In genomic region chr1:115668579-115668978, GRCh38 we compare ENCODE assay signal across 15 cellular contexts. TPM values are rescaled to one million over a fixed set of nuclear protein-coding genes. Genes with fewer than 3 reads are reported as not detected.
A peak's percentile ranks its signal among the peaks of the same experiment; 100 is the strongest.
DNase-seq lines count a peak whose midpoint lies in the region; ATAC-seq and TF ChIP-seq lines count a peak whose summit lies in the region.
"Had no signal": no experiment of that assay in that cellular context is flagged by ENCODE, and none has a peak within 500 bp of the region (broad histone marks: within the 10 kb centered on the region; RNA-seq: fewer than 3 reads in every experiment).

No MANE protein-coding gene starts in this region.

- peaks cover 64% of the 10 kb centered on the region for H3K4me1 ChIP-seq in PC-3 (ENCODE audit: insufficient read depth, low read length)

- BruUV-seq in PC-3 (replicated peaks; lab: Mats Ljungman, UMichigan), result no TSS peak

- TF ChIP-seq CTCF in PC-3 (conservative IDR thresholded peaks at IDR 0.05; ENCODE audit: low read depth, low read length) (no peak), astrocyte of the spinal cord (IDR thresholded peaks at IDR 0.05; ENCODE audit: low read depth, low read length) (no peak)

- CTCF ChIA-PET in PC-3 (lab: Charles Lee), result interaction anchor here (0.9 to 1.8 kb wide), 2 partner anchors 38 to 60 kb away, joined by 6 read pairs; no protein-coding TSS in a partner anchor

- ATAC-seq in PC-3, result peak; percentile 10
- no peak for ATAC-seq in stimulated activated naive B cell treated with anti-CD40 and anti-IgM and Interleukin-4, amounts not matched to agents 10 μg/mL and 1 μg/mL and 100 μg/mL, for 72 hours (replicated peaks)
- ATAC-seq in HG02798 (IDR thresholded peaks at IDR 0.05; ENCODE audit: poor library complexity, unreplicated experiment), result no peak

- no peaks in the 10 kb centered on the region for H3K27me3 Mint-ChIP-seq in stimulated activated naive B cell treated with anti-CD40 and anti-IgM and Interleukin-4, amounts not matched to agents 10 μg/mL and 1 μg/mL and 100 μg/mL, for 72 hours

- intact Hi-C loops in PC-3 (cut with micrococcal nuclease), result no loop called here

- H3K9me3 ChIP-seq in PC-3 (ENCODE audit: low read length), result peaks cover 14% of the 10 kb centered on the region

- peaks cover 26% of the 10 kb centered on the region for H3F3A ChIP-seq in PC-3 (ENCODE audit: low read length, unreplicated experiment)

- no peak overlapping the region for H3K4me3 Mint-ChIP-seq in stimulated activated naive B cell treated with anti-CD40 and anti-IgM and Interleukin-4, amounts not matched to agents 10 μg/mL and 1 μg/mL and 100 μg/mL, for 72 hours
- H3K4me3 Mint-ChIP-seq: activated T-helper 1 cell treated with anti-CD3 and anti-CD28 coated beads, Interleukin-12 subunit alpha, Interleukin-12 subunit beta, Interleukin-2, Interleukin-4 antibody, amounts not matched to agents 30 ng/mL and 10 ng/mL and 1 ng/mL, durations not matched to agents 14 hours and 24 hours and 36 hours; CD14-positive monocyte; nephron had no signal

- H3K9me2 ChIP-seq in PC-3 (replicated peaks; ENCODE audit: low read length), result no peaks in the 10 kb centered on the region

- peak overlapping the region; percentile 94 for H3K27ac ChIP-seq in PC-3 (ENCODE audit: low read length)

- no peaks in the 10 kb centered on the region for H4K20me1 ChIP-seq in PC-3 (ENCODE audit: low read length)

- POLR2A ChIA-PET in PC-3 (lab: Charles Lee; ENCODE audit: unreplicated experiment), result no interaction called here

- H3K4me3 ChIP-seq in PC-3 (ENCODE audit: low read length) (peak overlapping the region; percentile 28), astrocyte of the spinal cord (ENCODE audit: low read depth, low read length) (no peak overlapping the region)

- H3K27me3 ChIP-seq in PC-3 (ENCODE audit: low read length), result no peaks in the 10 kb centered on the region

- no peaks in the 10 kb centered on the region for H3K36me3 Mint-ChIP-seq in stimulated activated naive B cell treated with anti-CD40 and anti-IgM and Interleukin-4, amounts not matched to agents 10 μg/mL and 1 μg/mL and 100 μg/mL, for 72 hours

- in situ Hi-C loops in astrocyte of the spinal cord (cut with HindIII; ENCODE audit: low sequenced_read_pairs), result no loop called here

- H3K4me2 ChIP-seq in PC-3 (ENCODE audit: low read length), result peak overlapping the region; percentile 45

- peak overlapping the region; percentile 16; the same call in 1 of the 2 replicates for H3K9ac ChIP-seq in PC-3 (ENCODE audit: low read length)

- no peak overlapping the region for H2AFZ ChIP-seq in PC-3 (ENCODE audit: low read length)

- DNase-seq in GF-D8 (lab: John Stamatoyannopoulos, UW) (peak; percentile 57), PC-3 (peak; percentile 60), astrocyte of the spinal cord (ENCODE audit: low read depth, low spot score) (peak; percentile 88), myocyte (ENCODE audit: low read depth) (peak; percentile 78), OCI-M2 (lab: John Stamatoyannopoulos, UW; ENCODE audit: unreplicated experiment) (no peak), NCI-H128 (lab: John Stamatoyannopoulos, UW; ENCODE audit: unreplicated experiment) (no peak)
- no peak for DNase-seq in stimulated activated naive B cell treated with anti-CD40 and anti-IgM and Interleukin-4, amounts not matched to agents 10 μg/mL and 1 μg/mL and 100 μg/mL, for 72 hours
- DNase-seq: activated CD4-positive, alpha-beta T cell treated with anti-CD3 and anti-CD28 coated beads for 1 hour; KG1; kidney; RPMI8226 had no signal

- no peaks in the 10 kb centered on the region for H3K4me1 Mint-ChIP-seq in stimulated activated naive B cell treated with anti-CD40 and anti-IgM and Interleukin-4, amounts not matched to agents 10 μg/mL and 1 μg/mL and 100 μg/mL, for 72 hours

- H3K79me2 ChIP-seq in PC-3 (ENCODE audit: low read length), result peaks cover 53% of the 10 kb centered on the region

- H3K9me3 Mint-ChIP-seq in stimulated activated naive B cell treated with anti-CD40 and anti-IgM and Interleukin-4, amounts not matched to agents 10 μg/mL and 1 μg/mL and 100 μg/mL, for 72 hours, result peaks cover 0 to 1% of the 10 kb centered on the region in 2 donors
- H3K9me3 Mint-ChIP-seq: nephron had no signal

- H3K27ac Mint-ChIP-seq in stimulated activated naive B cell treated with anti-CD40 and anti-IgM and Interleukin-4, amounts not matched to agents 10 μg/mL and 1 μg/mL and 100 μg/mL, for 72 hours, result no peak overlapping the region
- H3K27ac Mint-ChIP-seq: activated T-helper 1 cell treated with anti-CD3 and anti-CD28 coated beads, Interleukin-12 subunit alpha, Interleukin-12 subunit beta, Interleukin-2, Interleukin-4 antibody, amounts not matched to agents 30 ng/mL and 10 ng/mL and 1 ng/mL, durations not matched to agents 14 hours and 24 hours and 36 hours; nephron had no signal

- peaks cover 41% of the 10 kb centered on the region for H3K36me3 ChIP-seq in PC-3 (ENCODE audit: low read depth, low read length)

RNA-seq across cellular contexts. Expression of gene VANGL1, which starts 26.8 kb away (rescaled TPM):
- total RNA-seq in PC-3 (2014; rRNA removed) (23.1 and 40.5 TPM in 2 replicates), myocyte (6.9 and 9.1 TPM in 2 replicates)
- polyA plus RNA-seq in myocyte (2012), result 7.4 TPM

Comparison
In these comparisons a context has a peak if more than half of its experiments do, and no peak if none do; other contexts are left out.
1. DNase-seq: peak in GF-D8 (single experiment), PC-3 (single experiment), astrocyte of the spinal cord (single experiment) and myocyte (single experiment); none in stimulated activated naive B cell treated with anti-CD40 and anti-IgM and Interleukin-4, amounts not matched to agents 10 μg/mL and 1 μg/mL and 100 μg/mL, for 72 hours (single experiment), OCI-M2 (single experiment) and NCI-H128 (single experiment).